8 cellular contexts compared by ENCODE assay signal in the genomic region with DNA sequence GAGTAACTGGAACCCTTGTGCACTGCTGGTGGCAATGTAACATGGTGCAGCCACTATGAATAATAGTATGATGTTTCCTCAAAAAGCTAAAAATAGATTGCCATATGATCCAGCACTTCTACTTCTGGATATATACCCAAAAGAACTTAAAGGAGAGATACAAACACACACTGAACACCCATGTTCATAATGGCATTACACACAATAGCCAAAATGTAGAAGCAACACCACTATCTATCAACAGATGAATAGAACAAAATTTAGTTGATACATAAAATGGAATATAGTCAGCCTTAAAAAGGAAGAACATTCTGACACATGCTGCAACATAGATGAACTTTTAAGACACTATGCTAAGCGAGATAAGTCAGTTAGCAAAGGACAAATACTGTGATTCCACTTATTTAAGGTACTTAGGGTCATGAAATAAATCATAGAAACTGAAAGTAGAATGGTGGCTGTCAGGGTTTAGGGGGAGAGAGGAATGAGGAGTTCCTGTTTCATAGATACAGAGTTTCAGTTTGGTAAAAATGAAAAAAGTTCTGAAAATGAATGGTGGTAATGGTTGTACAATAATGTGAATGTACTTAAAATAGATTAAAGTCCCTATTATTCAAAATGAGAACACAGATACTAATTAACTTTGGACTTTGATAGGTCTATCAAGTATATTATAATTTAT.
DNase-seq lines count a peak whose midpoint lies in the region; ATAC-seq and TF ChIP-seq lines count a peak whose summit lies in the region.

No MANE protein-coding gene starts in this region.

- TF ChIP-seq POLR2A in GM18505 (IDR thresholded peaks at IDR 0.05; ENCODE audit: borderline replicate concordance, extremely low read depth, insufficient read depth, insufficient read length) = no peak

- ATAC-seq in GM18505 (IDR thresholded peaks at IDR 0.05; ENCODE audit: unreplicated experiment) (peak; percentile 94), GM21526 (IDR thresholded peaks at IDR 0.05; ENCODE audit: low FRiP score, unreplicated experiment) (peak; percentile 94), HG03558 (IDR thresholded peaks at IDR 0.05; ENCODE audit: extremely low read depth, unreplicated experiment) (peak; percentile 92)

- DNase-seq in globus pallidus (ENCODE audit: low spot score) (peak; percentile 2), SW480 (ENCODE audit: low spot score) (no peak), NCI-H1417 treated with DMSO at 0.1 percent for 48 hours (lab: John Stamatoyannopoulos, UW) (no peak), NCI-H1092 treated with DMSO at 0.1 percent for 48 hours (lab: John Stamatoyannopoulos, UW) (no peak), SKM-1 treated with dmso at 0.1 percent for 144 hours (lab: John Stamatoyannopoulos, UW; ENCODE audit: unreplicated experiment) (no peak)
